Comparison of ENCODE assay signal across 20 cellular contexts in genomic region chr4:10732235-10732975, GRCh38. TPM values are rescaled to one million over a fixed set of nuclear protein-coding genes. Genes with fewer than 3 reads are reported as not detected.
DNase-seq lines count a peak whose midpoint lies in the region; ATAC-seq, FAIRE-seq and TF ChIP-seq lines count a peak whose summit lies in the region.
"Had no signal": no experiment of that assay in that cellular context is flagged by ENCODE, and none has a peak within 500 bp of the region (broad histone marks: within the 10 kb centered on the region; RNA-seq: fewer than 3 reads in every experiment).

No MANE protein-coding gene starts in this region.

- FAIRE-seq in GM12878 (lab: Jason Lieb, UNC), result no peak

- H3K9me2 ChIP-seq in DOHH2 (replicated peaks; ENCODE audit: control insufficient read depth, low read length) (no peaks in the 10 kb centered on the region), hepatocyte (replicated peaks; ENCODE audit: insufficient read depth) (no peaks in the 10 kb centered on the region)

- H3K36me3 ChIP-seq in DOHH2 (ENCODE audit: control insufficient read depth, low read length) (no peaks in the 10 kb centered on the region), GM12878 (ENCODE audit: control insufficient read depth in 2 of 2, insufficient read depth in 2 of 2, low read length in 1 of 2) (no peaks in the 10 kb centered on the region), hepatocyte (replicated peaks; ENCODE audit: insufficient read depth, low read depth) (no peaks in the 10 kb centered on the region)
- H3K36me3 ChIP-seq: colonic mucosa, sigmoid colon, thoracic aorta had no signal

- POLR2A ChIA-PET in GM12878 (lab: Charles Lee), result interaction anchor here (0.6 to 1.9 kb wide), 9 partner anchors 10 to 725 kb away, joined by 3 to 11 read pairs (median 3); no protein-coding TSS in a partner anchor
- POLR2A ChIA-PET in MCF 10A (lab: Yijun Ruan, JAX), result interaction anchor here (0.7 kb wide), 1 partner anchor 49 kb away, joined by 3 read pairs; no protein-coding TSS in a partner anchor

- no peaks in the 10 kb centered on the region for H3K27me3 ChIP-seq in DOHH2 (ENCODE audit: control insufficient read depth, low read length)
- H3K27me3 ChIP-seq in GM12878 (replicated peaks in 1 of 2; ENCODE audit: control insufficient read depth in 2 of 2, insufficient read depth in 2 of 2, low read length in 1 of 2), result no peaks in the 10 kb centered on the region
- H3K27me3 ChIP-seq in hepatocyte, result no peaks in the 10 kb centered on the region
- H3K27me3 ChIP-seq: colonic mucosa, sigmoid colon had no signal

- H3K4me1 Mint-ChIP-seq in MCF 10A (ENCODE audit: insufficient read depth, unreplicated experiment), result no peaks in the 10 kb centered on the region

- H3K9ac ChIP-seq in GM12878 (ENCODE audit: control insufficient read depth, insufficient read depth, low read length), result peak overlapping the region; percentile 33

- in situ Hi-C loops in GM12878 (cut with MboI), result no loop called here

- H4K20me1 ChIP-seq in DOHH2 (ENCODE audit: control insufficient read depth, insufficient read depth, low read depth, low read length) (no peaks in the 10 kb centered on the region), GM12878 (ENCODE audit: control insufficient read depth, insufficient read depth) (no peaks in the 10 kb centered on the region), hepatocyte (ENCODE audit: insufficient read depth, poor library complexity, severe bottlenecking) (no peaks in the 10 kb centered on the region)

- H3K79me2 ChIP-seq in DOHH2 (ENCODE audit: control insufficient read depth, low read length), result no peaks in the 10 kb centered on the region
- no peaks in the 10 kb centered on the region for H3K79me2 ChIP-seq in GM12878 (ENCODE audit: control insufficient read depth, insufficient read depth, low read length)
- H3K79me2 ChIP-seq in hepatocyte, result no peaks in the 10 kb centered on the region

- CTCF ChIA-PET in GM12878 (lab: Yijun Ruan, JAX) (interaction anchor here (0.9 to 2.5 kb wide), 6 partner anchors 9 to 74 kb away, joined by 3 to 23 read pairs (median 4); no protein-coding TSS in a partner anchor), MCF 10A (lab: Yijun Ruan, JAX) (no interaction called here)

- H3K4me3 ChIP-seq in DOHH2 (ENCODE audit: low read length), result no peak overlapping the region
- no peak overlapping the region for H3K4me3 ChIP-seq in GM12878
- H3K4me3 ChIP-seq in hepatocyte, result no peak overlapping the region
- H3K4me3 ChIP-seq: colonic mucosa, sigmoid colon, thoracic aorta had no signal

- H3F3A ChIP-seq in DOHH2 (ENCODE audit: control insufficient read depth, insufficient read depth), result no peaks in the 10 kb centered on the region

- H3K27ac Mint-ChIP-seq in MCF 10A (ENCODE audit: low read depth, unreplicated experiment), result no peak overlapping the region

- H3K27ac ChIP-seq in DOHH2 (ENCODE audit: low read depth, low read length), result no peak overlapping the region
- peak overlapping the region; percentile 89 for H3K27ac ChIP-seq in GM12878 (ENCODE audit: control insufficient read depth, insufficient read depth)
- H3K27ac ChIP-seq in hepatocyte, result no peak overlapping the region
- H3K27ac ChIP-seq: colonic mucosa, sigmoid colon, thoracic aorta had no signal

- H3K27me3 Mint-ChIP-seq in MCF 10A (ENCODE audit: insufficient read depth, unreplicated experiment), result no peaks in the 10 kb centered on the region

- intact Hi-C loops in GM12878 (cut with micrococcal nuclease; ENCODE audit: unreplicated experiment), result loop anchor here (5.0 to 10.0 kb wide), 5 partner anchors 60 to 728 kb away; no protein-coding TSS in a partner anchor
- intact Hi-C loops in MCF 10A (cut with micrococcal nuclease), result no loop called here

- no peak for TF ChIP-seq CTCF in DOHH2 (IDR thresholded peaks at IDR 0.05; ENCODE audit: low read depth, low read length, poor library complexity, severe bottlenecking)
- TF ChIP-seq CTCF in GM12878 (IDR thresholded peaks at IDR 0.05 in 2 of 3, conservative IDR thresholded peaks at IDR 0.05 in 1 of 3; ENCODE audit: control insufficient read depth in 2 of 3, extremely low read depth in 1 of 3, insufficient read depth in 1 of 3, low read depth in 3 of 3, low read length in 3 of 3), result no peak
- no peak for TF ChIP-seq CTCF in hepatocyte (IDR thresholded peaks at IDR 0.05; ENCODE audit: poor library complexity)
- TF ChIP-seq CTCF in MCF 10A (IDR thresholded peaks at IDR 0.05; ENCODE audit: unreplicated experiment), result no peak

- H3K9me3 ChIP-seq in DOHH2 (ENCODE audit: control insufficient read depth, insufficient read depth, low read length) (no peaks in the 10 kb centered on the region), GM12878 (replicated peaks; ENCODE audit: control insufficient read depth, insufficient read depth, low read length) (no peaks in the 10 kb centered on the region; the same call in 2 of the 3 replicates), hepatocyte (ENCODE audit: low read depth) (no peaks in the 10 kb centered on the region)
- H3K9me3 ChIP-seq: colonic mucosa, sigmoid colon, thoracic aorta had no signal

- 7% methylated on average over 4 of the region's 4 CpGs for WGBS in GM12878 (ENCODE audit: insufficient coverage, insufficient replicate concordance, low lambda C conversion rate, missing lambda C conversion rate)
- WGBS in hepatocyte (ENCODE audit: low lambda C conversion rate, missing lambda C conversion rate), result 67% methylated on average over 4 of the region's 4 CpGs

- DNase-seq in GM12878 (ENCODE audit: low read depth, low spot score) (peak; percentile 83), hepatocyte (ENCODE audit: low spot score) (no peak), MCF 10A (ENCODE audit: unreplicated experiment) (no peak), NK-92 (lab: John Stamatoyannopoulos, UW; ENCODE audit: unreplicated experiment) (no peak)
- DNase-seq: activated CD4-positive, CD25-positive, alpha-beta regulatory T cell; colonic mucosa; hypothalamus; left ventricle myocardium superior; NCI-H2227 treated with DMSO at 0.1 percent for 48 hours; PC-3; sigmoid colon had no signal

- no peaks in the 10 kb centered on the region for H3K36me3 Mint-ChIP-seq in MCF 10A (ENCODE audit: insufficient read depth, unreplicated experiment)

- RAD21 ChIA-PET in GM12878 (lab: Charles Lee; ENCODE audit: unreplicated experiment), result interaction anchor here (0.7 to 3.7 kb wide), 20 partner anchors 8 to 110 kb away, joined by 3 to 48 read pairs (median 4); no protein-coding TSS in a partner anchor

- peaks cover 36% of the 10 kb centered on the region for H3K9me3 Mint-ChIP-seq in MCF 10A (ENCODE audit: unreplicated experiment)

- peak; percentile 22 for ATAC-seq in GM18508 (IDR thresholded peaks at IDR 0.05; ENCODE audit: insufficient read depth, unreplicated experiment)
- peak; percentile 26 for ATAC-seq in HG03442 (IDR thresholded peaks at IDR 0.05; ENCODE audit: unreplicated experiment)
- ATAC-seq in GM12878, result peak; percentile 47
- ATAC-seq in GM21367 (IDR thresholded peaks at IDR 0.05; ENCODE audit: unreplicated experiment), result no peak
- ATAC-seq: esophagus mucosa, left ventricle myocardium superior, PC-3 had no signal

- H3K4me2 ChIP-seq in DOHH2 (ENCODE audit: low read length) (peak overlapping the region; percentile 41), GM12878 (ENCODE audit: control insufficient read depth, insufficient read depth) (peak overlapping the region; percentile 45), hepatocyte (no peak overlapping the region)

- TF ChIP-seq POLR2A in GM12878 (IDR thresholded peaks at IDR 0.05; ENCODE audit: low read depth, low read length), result no peak

- BruUV-seq in GM12878 (replicated peaks; lab: Mats Ljungman, UMichigan) (TSS peak; percentile 82), MCF 10A (replicated peaks; lab: Mats Ljungman, UMichigan) (no TSS peak)

- 0 out of 2 replicates have a peak, but pooled peaks have one; percentile 29 for TF ChIP-seq RAD21 in GM12878 (IDR thresholded peaks at IDR 0.05; ENCODE audit: insufficient read depth, low read depth, low read length)

- H3K4me1 ChIP-seq in DOHH2 (ENCODE audit: control insufficient read depth, low read length) (peaks cover 19% of the 10 kb centered on the region), GM12878 (ENCODE audit: control insufficient read depth, insufficient read depth, low read length) (peaks cover 52% of the 10 kb centered on the region), hepatocyte (ENCODE audit: insufficient read depth) (no peaks in the 10 kb centered on the region)
- H3K4me1 ChIP-seq: colonic mucosa, sigmoid colon had no signal

- peak overlapping the region; percentile 41 for H2AFZ ChIP-seq in GM12878 (ENCODE audit: control insufficient read depth, low read depth, low read length)
- H2AFZ ChIP-seq in hepatocyte, result no peak overlapping the region

- SMC1A ChIA-PET in GM12878 (lab: Charles Lee; ENCODE audit: uncharacterized antibody, unreplicated experiment), result interaction anchor here (0.6 to 6.9 kb wide), 26 partner anchors 9 to 368 kb away, joined by 3 to 95 read pairs (median 4); partner anchors contain the start of gene CLNK

- no peak overlapping the region for H3K4me3 Mint-ChIP-seq in MCF 10A (ENCODE audit: unreplicated experiment)

- TF ChIP-seq EP300 in GM12878 (IDR thresholded peaks at IDR 0.05; ENCODE audit: borderline replicate concordance in 1 of 2, control insufficient read depth in 1 of 2, low read depth in 2 of 2, low read length in 2 of 2), result peak; percentile 73 to 75; a peak in 3 of 4 replicates

TF ChIP-seq in GM12878, 131 proteins besides CTCF, POLR2A, EP300 and RAD21 (continues in another document):
- TF ChIP-seq TBL1XR1 (IDR thresholded peaks at IDR 0.05; ENCODE audit: low read depth, low read length), result 0 out of 2 replicates have a peak, but pooled peaks have one; percentile 22
- TF ChIP-seq RELA (IDR thresholded peaks at IDR 0.05; ENCODE audit: borderline replicate concordance, partially characterized antibody), result peak; percentile 97

RNA-seq across cellular contexts. Expression of gene CLNK, which starts 47.8 kb away (rescaled TPM):
- total RNA-seq in GM12878 (2013; cell fraction: nucleolus; rRNA removed), result 19.6 and 20.8 TPM in 2 replicates
- total RNA-seq in GM12878 (2014; rRNA removed) (2.1 and 2.2 TPM in 2 replicates), GM12878 (2014; rRNA removed; fragmentation: Illumina TruSeq; extraction: Trizol) (2.3 and 2.8 TPM in 2 replicates), GM12878 (2021) (2.5 and 2.8 TPM in 2 replicates), hepatocyte (not detected in 2 replicates), MCF 10A (2022) (not detected in 2 replicates)
- 0.91 TPM for polyA plus RNA-seq in GM12878 (2011; ENCODE audit: low read depth)
- polyA plus RNA-seq in GM12878 (2011; rRNA removed) (14.3 and 19.3 TPM in 2 replicates), GM12878 (2014; fragmentation: Illumina TruSeq; extraction: Trizol) (2.9 and 3.1 TPM in 2 replicates), GM12878 (2014; fragmentation: Nextera tagmentation; extraction: Ambion mirVana) (1 to 10 TPM; 2.1 to 2.6 TPM), GM12878 (2014; rRNA removed) (2.8 and 3.2 TPM in 2 replicates), GM12878 (2016; fragmentation: Nextera tagmentation; extraction: Ambion mirVana) (1 to 10 TPM; 2.1 to 3.0 TPM), hepatocyte (not detected in 2 replicates)
- polyA plus RNA-seq in GM12878 (2011; cell fraction: cytosol; rRNA removed), result 5.8 and 6.3 TPM in 2 replicates
- 16.8 and 20.7 TPM in 2 replicates for polyA plus RNA-seq in GM12878 (2011; cell fraction: nucleus; rRNA removed)
- polyA plus RNA-seq in GM12878 (2012), result 1.4 and 1.9 TPM in 2 replicates
- 13.6 and 16.8 TPM in 2 replicates for polyA minus RNA-seq in GM12878 (2011; rRNA and poly(A)+ RNA removed)
- 1.6 and 4.1 TPM in 2 replicates for polyA minus RNA-seq in GM12878 (2011; cell fraction: cytosol; rRNA and poly(A)+ RNA removed)
- polyA minus RNA-seq in GM12878 (2011; cell fraction: nucleus; rRNA and poly(A)+ RNA removed), result 14.6 and 15.8 TPM in 2 replicates
- total RNA-seq: H4, HT-29, left ventricle myocardium superior, PC-3, sigmoid colon, thoracic aorta had no signal
- polyA plus RNA-seq: neural cell had no signal
